ENCODE assay signal across 8 cellular contexts in genomic region chr2:9757430-9758287, GRCh38.
DNase-seq lines count a peak whose midpoint lies in the region; ATAC-seq, FAIRE-seq and TF ChIP-seq lines count a peak whose summit lies in the region.

No MANE protein-coding gene starts in this region.

- no peaks in the 10 kb centered on the region for H3K36me3 ChIP-seq in IMR-90 (ENCODE audit: control insufficient read depth, insufficient read depth, low read length)
- H3K36me3 ChIP-seq in keratinocyte (ENCODE audit: control insufficient read depth in 2 of 2, extremely low read depth in 1 of 2, insufficient read depth in 2 of 2, low read length in 2 of 2) = no peaks in the 10 kb centered on the region
- H3K36me3 ChIP-seq in smooth muscle cell (ENCODE audit: low read depth) = no peaks in the 10 kb centered on the region

- no peak overlapping the region for H4K91ac ChIP-seq in IMR-90 (ENCODE audit: insufficient read depth, low read depth, low read length)

- H3K27me3 ChIP-seq in IMR-90 (ENCODE audit: control insufficient read depth, insufficient read depth, low read length) (peaks cover 14% of the 10 kb centered on the region), keratinocyte (ENCODE audit: control insufficient read depth, extremely low read depth, insufficient read depth, low read length) (no peaks in the 10 kb centered on the region), smooth muscle cell (ENCODE audit: low read depth) (peaks cover 7% of the 10 kb centered on the region)

- no peak overlapping the region for H2AK5ac ChIP-seq in IMR-90 (ENCODE audit: low read depth, low read length)

- no peak overlapping the region for H3K4me3 ChIP-seq in IMR-90 (ENCODE audit: insufficient read depth, low read depth, low read length)
- H3K4me3 ChIP-seq in coronary artery = peak overlapping the region; percentile 61
- peak overlapping the region in 1 of 3 experiments; percentile 2 for H3K4me3 ChIP-seq in keratinocyte (ENCODE audit: control insufficient read depth in 2 of 3, extremely low read depth in 1 of 3, insufficient read depth in 2 of 3, low read depth in 1 of 3, low read length in 3 of 3)
- peak overlapping the region; percentile 39 for H3K4me3 ChIP-seq in smooth muscle cell

- DNase-seq in IMR-90 (peak; percentile 27), coronary artery (ENCODE audit: low spot score) (no peak), keratinocyte (ENCODE audit: low read depth, low spot score) (no peak), smooth muscle cell (lab: John Stamatoyannopoulos, UW; ENCODE audit: unreplicated experiment) (no peak), COR-L47 (lab: John Stamatoyannopoulos, UW) (no peak), D341Med (ENCODE audit: low spot score) (no peak), HUDEP-2 (lab: John Stamatoyannopoulos, UW; ENCODE audit: unreplicated experiment in 76 of 76) (no peak)

- no peak overlapping the region for H2AK9ac ChIP-seq in IMR-90 (replicated peaks; ENCODE audit: low read depth, low read length, poor library complexity)

- TF ChIP-seq POLR2A in IMR-90 (IDR thresholded peaks at IDR 0.05; ENCODE audit: low read depth, low read length) = no peak

- H4K8ac ChIP-seq in IMR-90 (ENCODE audit: low read depth in 2 of 2, low read length in 2 of 2) = 0 out of 4 replicates have a peak overlapping the region, but pooled peaks of 1 of the 2 experiments have one; percentile 15

- H3K27ac ChIP-seq in IMR-90 (ENCODE audit: insufficient read depth, low read length) = no peak overlapping the region
- peak overlapping the region in 1 of 2 donors; percentile 21 for H3K27ac ChIP-seq in coronary artery
- H3K27ac ChIP-seq in keratinocyte (ENCODE audit: control insufficient read depth, insufficient read depth, low read length) = no peak overlapping the region
- H3K27ac ChIP-seq in smooth muscle cell (ENCODE audit: low read depth) = no peak overlapping the region

- peak overlapping the region; percentile 39 for H3K4ac ChIP-seq in IMR-90 (ENCODE audit: low read depth, low read length)

- H2BK20ac ChIP-seq in IMR-90 (ENCODE audit: low read depth, low read length) = no peak overlapping the region; the same call in 1 of the 2 replicates

- H3K14ac ChIP-seq in IMR-90 (replicated peaks; ENCODE audit: low read depth, low read length) = peak overlapping the region; percentile 35; the same call in 1 of the 2 replicates

- H2BK5ac ChIP-seq in IMR-90 (ENCODE audit: low read depth, low read length, poor library complexity, severe bottlenecking) = no peak overlapping the region

- ATAC-seq in IMR-90 (ENCODE audit: low read depth) (peak; percentile 45), HG02571 (IDR thresholded peaks at IDR 0.05; ENCODE audit: unreplicated experiment) (no peak)

- dilution Hi-C loops in IMR-90 (cut with HindIII; ENCODE audit: low sequenced_read_pairs, unreplicated experiment) (no loop called here), keratinocyte (cut with MboI; ENCODE audit: extremely low pct_ligation_motif_present, low sequenced_read_pairs) (loop anchor here (25.0 kb wide), 1 partner anchor 280 kb away; the partner anchor contains the start of gene KLF11)

- CTCF ChIA-PET in IMR-90 (lab: Yijun Ruan, JAX) = interaction anchor here (1.4 to 3.8 kb wide), 2 partner anchors 12 to 14 kb away, joined by 4 to 13 read pairs; no protein-coding TSS in a partner anchor

- intact Hi-C loops in IMR-90 (cut with micrococcal nuclease) = no loop called here

- H3K9ac ChIP-seq in IMR-90 (ENCODE audit: low read depth, low read length) = no peak overlapping the region
- H3K9ac ChIP-seq in keratinocyte (ENCODE audit: control insufficient read depth, extremely low read depth, insufficient read depth, low read length) = no peak overlapping the region
- no peak overlapping the region for H3K9ac ChIP-seq in smooth muscle cell (ENCODE audit: low read depth)

- H2BK120ac ChIP-seq in IMR-90 (ENCODE audit: low read depth, low read length) = no peak overlapping the region; the same call in 1 of the 2 replicates

- BruUV-seq in IMR-90 (replicated peaks; lab: Mats Ljungman, UMichigan) = no TSS peak

- H2AFZ ChIP-seq in IMR-90 (replicated peaks; ENCODE audit: low read length, poor library complexity) (peak overlapping the region; percentile 78), keratinocyte (ENCODE audit: control insufficient read depth, low read length) (peak overlapping the region; percentile 65), smooth muscle cell (ENCODE audit: low read depth) (peak overlapping the region; percentile 44)

- H3K4me2 ChIP-seq in IMR-90 (ENCODE audit: low read depth, low read length) (peak overlapping the region; percentile 64; the same call in 1 of the 2 replicates), keratinocyte (ENCODE audit: control insufficient read depth, extremely low read depth, insufficient read depth, low read depth, low read length) (peak overlapping the region; percentile 62), smooth muscle cell (peak overlapping the region; percentile 84)

- POLR2A ChIA-PET in IMR-90 (lab: Charles Lee; ENCODE audit: unreplicated experiment) = no interaction called here

- H3K4me1 ChIP-seq in IMR-90 (ENCODE audit: control insufficient read depth, insufficient read depth, low read length) (peaks cover 12% of the 10 kb centered on the region), keratinocyte (ENCODE audit: control insufficient read depth, extremely low read depth, insufficient read depth, low read length) (peaks cover 56% of the 10 kb centered on the region), smooth muscle cell (ENCODE audit: low read depth) (peaks cover 29% of the 10 kb centered on the region)

- H3K9me1 ChIP-seq in IMR-90 (ENCODE audit: insufficient read depth, low read length) (peaks cover 2% of the 10 kb centered on the region; the same call in 1 of the 2 replicates), keratinocyte (ENCODE audit: control insufficient read depth, extremely low read depth, insufficient read depth, low read length) (no peaks in the 10 kb centered on the region)

- in situ Hi-C loops in IMR-90 (cut with MboI; ENCODE audit: low sequenced_read_pairs) = no loop called here

- H2BK15ac ChIP-seq in IMR-90 (ENCODE audit: low read depth, low read length) = no peak overlapping the region

- no peak overlapping the region for H3K23ac ChIP-seq in IMR-90 (ENCODE audit: low read depth, low read length)

- peak; percentile 56 for FAIRE-seq in keratinocyte (lab: Jason Lieb, UNC)

- no peak for TF ChIP-seq RAD21 in IMR-90 (IDR thresholded peaks at IDR 0.05; ENCODE audit: low read length)

- H3K56ac ChIP-seq in IMR-90 (ENCODE audit: extremely low read depth, insufficient read depth, low read length) = no peak overlapping the region

- no peaks in the 10 kb centered on the region for H3K79me2 ChIP-seq in keratinocyte (ENCODE audit: control insufficient read depth, insufficient read depth, low read length)
- H3K79me2 ChIP-seq in smooth muscle cell (ENCODE audit: low read depth) = no peaks in the 10 kb centered on the region

- H3K79me1 ChIP-seq in IMR-90 (ENCODE audit: low read depth in 1 of 2, low read length in 2 of 2) = no peaks in the 10 kb centered on the region

- WGBS in IMR-90 (ENCODE audit: extremely low coverage in 2 of 2, insufficient read length in 1 of 2), 2 experiments = 52% methylated on average over 2 of the region's 28 CpGs; no CpG with 5 or more reads in 1 of the 2 experiments
- WGBS in smooth muscle cell (ENCODE audit: low lambda C conversion rate) = 16% methylated on average over 26 of the region's 28 CpGs

- no peaks in the 10 kb centered on the region for H3F3A ChIP-seq in smooth muscle cell (ENCODE audit: low read depth)

- no peak overlapping the region for H3K18ac ChIP-seq in IMR-90 (ENCODE audit: low read depth, low read length)

- H3K9me3 ChIP-seq in IMR-90 (ENCODE audit: control insufficient read depth, insufficient read depth, low read length) (no peaks in the 10 kb centered on the region), keratinocyte (ENCODE audit: control insufficient read depth, low read depth, low read length) (no peaks in the 10 kb centered on the region), smooth muscle cell (replicated peaks; ENCODE audit: low read depth) (no peaks in the 10 kb centered on the region)

- H4K20me1 ChIP-seq in IMR-90 (ENCODE audit: insufficient read depth, low read length) (no peaks in the 10 kb centered on the region), keratinocyte (ENCODE audit: control insufficient read depth, extremely low read depth, insufficient read depth, low read length) (no peaks in the 10 kb centered on the region), smooth muscle cell (ENCODE audit: low read depth) (no peaks in the 10 kb centered on the region)

- TF ChIP-seq CTCF in IMR-90 (conservative IDR thresholded peaks at IDR 0.05; ENCODE audit: low read depth, low read length) (no peak), coronary artery (IDR thresholded peaks at IDR 0.05) (no peak), keratinocyte (optimal IDR thresholded peaks at IDR 0.05 in 1 of 3, IDR thresholded peaks at IDR 0.05 in 1 of 3, conservative IDR thresholded peaks at IDR 0.05 in 1 of 3; ENCODE audit: extremely low read depth in 1 of 3, insufficient read depth in 2 of 3, low read length in 3 of 3) (peak in 1 of 3 experiments; percentile 5), smooth muscle cell (IDR thresholded peaks at IDR 0.05; ENCODE audit: borderline replicate concordance, insufficient read depth, poor library complexity, severe bottlenecking) (no peak)

- H4K5ac ChIP-seq in IMR-90 (ENCODE audit: low read depth, low read length) = no peak overlapping the region

TF ChIP-seq in IMR-90, 13 proteins besides CTCF, POLR2A, EP300 and RAD21:
- TF ChIP-seq SMC3 (IDR thresholded peaks at IDR 0.05; ENCODE audit: low read depth, low read length) (no peak), MAFK (IDR thresholded peaks at IDR 0.05; ENCODE audit: low read depth, low read length) (no peak), CEBPB (IDR thresholded peaks at IDR 0.05; ENCODE audit: low read depth, low read length) (no peak), RCOR1 (IDR thresholded peaks at IDR 0.05; ENCODE audit: insufficient replicate concordance, low read length) (no peak), NFE2L2 (IDR thresholded peaks at IDR 0.05; ENCODE audit: low read depth, low read length) (no peak), MXI1 (IDR thresholded peaks at IDR 0.05; ENCODE audit: borderline replicate concordance, low read depth, low read length) (no peak), CHD1 (IDR thresholded peaks at IDR 0.05; ENCODE audit: low read depth, low read length) (no peak), FOS (IDR thresholded peaks at IDR 0.05; ENCODE audit: low read depth, low read length) (no peak), MAZ (IDR thresholded peaks at IDR 0.05; ENCODE audit: borderline replicate concordance, low read depth, low read length) (no peak)
- TF ChIP-seq, protein P1, sequence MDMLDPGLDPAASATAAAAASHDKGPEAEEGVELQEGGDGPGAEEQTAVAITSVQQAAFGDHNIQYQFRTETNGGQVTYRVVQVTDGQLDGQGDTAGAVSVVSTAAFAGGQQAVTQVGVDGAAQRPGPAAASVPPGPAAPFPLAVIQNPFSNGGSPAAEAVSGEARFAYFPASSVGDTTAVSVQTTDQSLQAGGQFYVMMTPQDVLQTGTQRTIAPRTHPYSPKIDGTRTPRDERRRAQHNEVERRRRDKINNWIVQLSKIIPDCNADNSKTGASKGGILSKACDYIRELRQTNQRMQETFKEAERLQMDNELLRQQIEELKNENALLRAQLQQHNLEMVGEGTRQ (IDR thresholded peaks at IDR 0.05; ENCODE audit: low read depth, low read length) = no peak
